In the genomic region with DNA sequence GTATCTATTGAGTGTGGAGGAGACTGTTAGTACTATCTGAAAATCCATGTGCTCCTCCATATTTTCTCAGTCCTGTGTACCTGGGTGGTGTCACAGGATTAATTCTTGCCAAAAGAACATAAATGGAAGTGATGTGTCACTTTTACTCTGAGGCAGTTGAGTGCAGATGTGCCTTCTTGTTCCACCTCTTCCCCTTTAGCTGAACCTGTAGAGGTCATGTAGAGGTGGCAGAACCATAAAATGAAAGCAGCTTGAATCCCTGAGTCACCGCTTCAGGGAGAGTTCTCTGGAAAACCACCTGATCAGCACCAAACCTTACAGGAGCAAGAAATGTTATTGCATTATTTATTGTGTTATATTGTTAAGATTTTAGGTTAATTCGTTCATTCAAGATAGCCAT, we compare ENCODE assay signal across 1 cellular context.
TF ChIP-seq lines count a peak whose summit lies in the region.

No MANE protein-coding gene starts in this region.

TF ChIP-seq in HCT116, 20 proteins besides CTCF, POLR2A, EP300 and RAD21 (continued from another document):
- TF ChIP-seq ELF1 (IDR thresholded peaks at IDR 0.05; ENCODE audit: borderline replicate concordance, low read depth): no peak
- TF ChIP-seq YY1 (IDR thresholded peaks at IDR 0.05; ENCODE audit: extremely low read depth, insufficient replicate concordance, low read depth, low read length): no peak
- peak; percentile 36 for TF ChIP-seq SP1 (IDR thresholded peaks at IDR 0.05; ENCODE audit: low read depth)
- TF ChIP-seq EZH2phosphoT487 (IDR thresholded peaks at IDR 0.05; ENCODE audit: borderline replicate concordance): no peak
- TF ChIP-seq EZH2 (IDR thresholded peaks at IDR 0.05): no peak
TF ChIP-seq in HCT116: peak in this region for 3.
